ENCODE assay signal across 1 cellular context in the genomic region with DNA sequence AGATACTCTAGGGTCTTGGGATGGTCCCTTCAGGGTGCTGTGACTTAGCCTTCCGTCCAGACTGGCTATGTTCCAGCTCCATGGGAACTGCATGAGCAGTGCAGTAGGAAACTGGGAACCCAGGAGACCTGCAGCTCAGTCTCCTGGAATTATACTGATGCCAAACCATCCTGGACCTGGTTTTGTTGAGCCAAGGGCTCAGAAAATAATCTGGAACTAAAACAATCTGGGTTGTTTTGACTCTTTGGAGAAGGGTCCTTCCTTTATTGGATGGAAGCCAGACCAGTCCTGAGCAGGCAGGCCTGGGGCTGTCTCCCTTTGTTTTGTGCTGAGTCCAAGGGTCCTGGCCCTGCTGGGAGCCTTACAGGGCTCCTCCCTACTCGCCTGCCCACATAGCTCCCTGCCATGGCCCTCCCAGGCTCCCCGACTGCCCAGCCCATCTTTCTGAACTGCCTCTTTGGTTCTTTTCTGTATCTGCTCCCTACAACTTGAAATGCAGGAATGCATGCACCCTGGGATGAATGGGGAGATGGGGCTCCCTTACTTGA.
TF ChIP-seq lines count a peak whose summit lies in the region.

No MANE protein-coding gene starts in this region.

TF ChIP-seq in A549, 52 proteins besides CTCF, POLR2A, EP300 and RAD21 (continued from another document):
- TF ChIP-seq, protein P1, sequence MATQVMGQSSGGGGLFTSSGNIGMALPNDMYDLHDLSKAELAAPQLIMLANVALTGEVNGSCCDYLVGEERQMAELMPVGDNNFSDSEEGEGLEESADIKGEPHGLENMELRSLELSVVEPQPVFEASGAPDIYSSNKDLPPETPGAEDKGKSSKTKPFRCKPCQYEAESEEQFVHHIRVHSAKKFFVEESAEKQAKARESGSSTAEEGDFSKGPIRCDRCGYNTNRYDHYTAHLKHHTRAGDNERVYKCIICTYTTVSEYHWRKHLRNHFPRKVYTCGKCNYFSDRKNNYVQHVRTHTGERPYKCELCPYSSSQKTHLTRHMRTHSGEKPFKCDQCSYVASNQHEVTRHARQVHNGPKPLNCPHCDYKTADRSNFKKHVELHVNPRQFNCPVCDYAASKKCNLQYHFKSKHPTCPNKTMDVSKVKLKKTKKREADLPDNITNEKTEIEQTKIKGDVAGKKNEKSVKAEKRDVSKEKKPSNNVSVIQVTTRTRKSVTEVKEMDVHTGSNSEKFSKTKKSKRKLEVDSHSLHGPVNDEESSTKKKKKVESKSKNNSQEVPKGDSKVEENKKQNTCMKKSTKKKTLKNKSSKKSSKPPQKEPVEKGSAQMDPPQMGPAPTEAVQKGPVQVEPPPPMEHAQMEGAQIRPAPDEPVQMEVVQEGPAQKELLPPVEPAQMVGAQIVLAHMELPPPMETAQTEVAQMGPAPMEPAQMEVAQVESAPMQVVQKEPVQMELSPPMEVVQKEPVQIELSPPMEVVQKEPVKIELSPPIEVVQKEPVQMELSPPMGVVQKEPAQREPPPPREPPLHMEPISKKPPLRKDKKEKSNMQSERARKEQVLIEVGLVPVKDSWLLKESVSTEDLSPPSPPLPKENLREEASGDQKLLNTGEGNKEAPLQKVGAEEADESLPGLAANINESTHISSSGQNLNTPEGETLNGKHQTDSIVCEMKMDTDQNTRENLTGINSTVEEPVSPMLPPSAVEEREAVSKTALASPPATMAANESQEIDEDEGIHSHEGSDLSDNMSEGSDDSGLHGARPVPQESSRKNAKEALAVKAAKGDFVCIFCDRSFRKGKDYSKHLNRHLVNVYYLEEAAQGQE (IDR thresholded peaks at IDR 0.05): no peak
- TF ChIP-seq, protein P2, sequence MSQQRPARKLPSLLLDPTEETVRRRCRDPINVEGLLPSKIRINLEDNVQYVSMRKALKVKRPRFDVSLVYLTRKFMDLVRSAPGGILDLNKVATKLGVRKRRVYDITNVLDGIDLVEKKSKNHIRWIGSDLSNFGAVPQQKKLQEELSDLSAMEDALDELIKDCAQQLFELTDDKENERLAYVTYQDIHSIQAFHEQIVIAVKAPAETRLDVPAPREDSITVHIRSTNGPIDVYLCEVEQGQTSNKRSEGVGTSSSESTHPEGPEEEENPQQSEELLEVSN (IDR thresholded peaks at IDR 0.05; ENCODE audit: borderline replicate concordance, low read depth): no peak
- TF ChIP-seq RCOR1 (IDR thresholded peaks at IDR 0.05; ENCODE audit: low read depth, low read length) (no peak), NFE2L2 (conservative IDR thresholded peaks at IDR 0.05; ENCODE audit: low read length) (no peak)
